Comparison of ENCODE assay signal across 1 cellular context in genomic region chr12:114221136-114221838, GRCh38.
TF ChIP-seq lines count a peak whose summit lies in the region.

No MANE protein-coding gene starts in this region.

TF ChIP-seq in SK-N-SH, 30 proteins besides CTCF, POLR2A, EP300 and RAD21 (continued from another document):
- no peak for TF ChIP-seq ZBTB33 (IDR thresholded peaks at IDR 0.05; ENCODE audit: borderline replicate concordance, low read depth)
- TF ChIP-seq FOXJ3 (CRISPR knock-in tag; IDR thresholded peaks at IDR 0.05) = no peak
